Comparison of ENCODE assay signal across 9 cellular contexts in the genomic region with DNA sequence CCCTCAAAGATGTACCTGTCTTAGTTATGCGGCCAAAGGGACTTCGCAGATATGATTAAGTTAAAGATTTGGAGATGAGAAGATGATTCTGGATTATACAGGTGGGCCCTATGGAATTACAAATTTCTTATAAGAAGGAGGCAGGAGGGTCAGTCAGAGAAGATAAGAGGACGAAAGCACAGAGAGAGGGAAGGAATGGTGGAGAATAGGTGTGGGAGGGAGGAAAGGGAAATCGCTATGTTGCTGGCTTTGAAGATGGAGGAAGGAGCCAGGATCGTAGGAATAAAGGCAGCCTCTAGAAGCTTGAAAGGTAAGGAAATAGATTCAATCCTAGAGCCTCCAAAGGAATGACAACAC. TPM values are rescaled to one million over a fixed set of nuclear protein-coding genes. Genes with fewer than 3 reads are reported as not detected.
DNase-seq lines count a peak whose midpoint lies in the region; ATAC-seq and TF ChIP-seq lines count a peak whose summit lies in the region.
"Had no signal": no experiment of that assay in that cellular context is flagged by ENCODE, and none has a peak within 500 bp of the region (broad histone marks: within the 10 kb centered on the region; RNA-seq: fewer than 3 reads in every experiment).

No MANE protein-coding gene starts in this region.

- intact Hi-C loops in gastrocnemius medialis (cut with DNase I; ENCODE audit: low total_unique reads): loop anchor here (2.0 to 10.0 kb wide), 3 partner anchors 91 to 290 kb away; a partner anchor contains a TSS

- H3K27ac Mint-ChIP-seq in T-helper 2 cell treated with Interferon-gamma antibody and Interleukin-4, amounts not matched to agents 5 μg/mL and 100 μg/mL, for 36 hours: no peak overlapping the region
- no peak overlapping the region for H3K27ac Mint-ChIP-seq in activated CD4-positive, alpha-beta memory T cell treated with anti-CD3 and anti-CD28 coated beads, Interleukin-2, amount 10 ng/mL, durations not matched to agents 7 days and 5 days
- H3K27ac Mint-ChIP-seq in stimulated activated naive B cell treated with anti-CD40 and anti-IgM and Interleukin-4, amounts not matched to agents 10 μg/mL and 1 μg/mL and 100 μg/mL, for 72 hours: peak overlapping the region; percentile 100

- H3K9me3 ChIP-seq in iPS-18a (ENCODE audit: control insufficient read depth, low read depth, low read length) (no peaks in the 10 kb centered on the region), gastrocnemius medialis (no peaks in the 10 kb centered on the region)

- no peak for TF ChIP-seq POLR2A in gastrocnemius medialis (IDR thresholded peaks at IDR 0.05)

- H3K27ac ChIP-seq in iPS-18a (ENCODE audit: low read length) (no peak overlapping the region), gastrocnemius medialis (peak overlapping the region in 2 of 4 donors; percentile 94 to 99)

- H3K4me3 ChIP-seq in iPS-18a (ENCODE audit: low read length) (peak overlapping the region; percentile 95), gastrocnemius medialis (no peak overlapping the region)
- H3K4me3 ChIP-seq: lung had no signal

- peaks cover 29% of the 10 kb centered on the region for H3K36me3 Mint-ChIP-seq in T-helper 2 cell treated with Interferon-gamma antibody and Interleukin-4, amounts not matched to agents 5 μg/mL and 100 μg/mL, for 36 hours (ENCODE audit: low read depth)
- H3K36me3 Mint-ChIP-seq in activated CD4-positive, alpha-beta memory T cell treated with anti-CD3 and anti-CD28 coated beads, Interleukin-2, amount 10 ng/mL, durations not matched to agents 7 days and 5 days (ENCODE audit: low read depth): peaks cover 35% of the 10 kb centered on the region
- H3K36me3 Mint-ChIP-seq in stimulated activated naive B cell treated with anti-CD40 and anti-IgM and Interleukin-4, amounts not matched to agents 10 μg/mL and 1 μg/mL and 100 μg/mL, for 72 hours: peaks cover 22 to 32% of the 10 kb centered on the region in 2 donors

- no peak for DNase-seq in T-helper 2 cell treated with Interferon-gamma antibody and Interleukin-4, amounts not matched to agents 5 μg/mL and 100 μg/mL, for 36 hours (ENCODE audit: low spot score)
- no peak for DNase-seq in T-helper 2 cell
- DNase-seq in activated CD4-positive, alpha-beta memory T cell treated with anti-CD3 and anti-CD28 coated beads, Interleukin-2, amount 10 ng/mL, durations not matched to agents 7 days and 5 days: no peak
- DNase-seq in stimulated activated naive B cell treated with anti-CD40 and anti-IgM and Interleukin-4, amounts not matched to agents 10 μg/mL and 1 μg/mL and 100 μg/mL, for 72 hours: no peak
- no peak for DNase-seq in gastrocnemius medialis
- DNase-seq in NCI-H526 treated with DMSO at 0.1 percent for 48 hours (lab: John Stamatoyannopoulos, UW): no peak

- ATAC-seq in stimulated activated naive B cell treated with anti-CD40 and anti-IgM and Interleukin-4, amounts not matched to agents 10 μg/mL and 1 μg/mL and 100 μg/mL, for 72 hours (replicated peaks): no peak
- ATAC-seq in GM19395 (IDR thresholded peaks at IDR 0.05; ENCODE audit: unreplicated experiment) (no peak), gastrocnemius medialis (no peak)

- H3K27me3 Mint-ChIP-seq in T-helper 2 cell treated with Interferon-gamma antibody and Interleukin-4, amounts not matched to agents 5 μg/mL and 100 μg/mL, for 36 hours (ENCODE audit: low read depth): peaks cover 3% of the 10 kb centered on the region
- H3K27me3 Mint-ChIP-seq in activated CD4-positive, alpha-beta memory T cell treated with anti-CD3 and anti-CD28 coated beads, Interleukin-2, amount 10 ng/mL, durations not matched to agents 7 days and 5 days: no peaks in the 10 kb centered on the region
- no peaks in the 10 kb centered on the region for H3K27me3 Mint-ChIP-seq in stimulated activated naive B cell treated with anti-CD40 and anti-IgM and Interleukin-4, amounts not matched to agents 10 μg/mL and 1 μg/mL and 100 μg/mL, for 72 hours

- H3K27me3 ChIP-seq in iPS-18a (ENCODE audit: control insufficient read depth, insufficient read depth, low read length) (no peaks in the 10 kb centered on the region), gastrocnemius medialis (no peaks in the 10 kb centered on the region)

- H3K4me3 Mint-ChIP-seq in T-helper 2 cell treated with Interferon-gamma antibody and Interleukin-4, amounts not matched to agents 5 μg/mL and 100 μg/mL, for 36 hours: peak overlapping the region; percentile 99
- peak overlapping the region; percentile 99 for H3K4me3 Mint-ChIP-seq in activated CD4-positive, alpha-beta memory T cell treated with anti-CD3 and anti-CD28 coated beads, Interleukin-2, amount 10 ng/mL, durations not matched to agents 7 days and 5 days
- peak overlapping the region; percentile 96 to 97 for H3K4me3 Mint-ChIP-seq in stimulated activated naive B cell treated with anti-CD40 and anti-IgM and Interleukin-4, amounts not matched to agents 10 μg/mL and 1 μg/mL and 100 μg/mL, for 72 hours

- in situ Hi-C loops in gastrocnemius medialis (cut with MboI; ENCODE audit: low sequenced_read_pairs in 4 of 4): loop anchor here in 2 of 4 donors (10.0 to 25.0 kb wide), 2 partner anchors 256 to 284 kb away; a partner anchor contains a TSS

- CTCF ChIA-PET in activated CD4-positive, alpha-beta memory T cell treated with anti-CD3 and anti-CD28 coated beads, Interleukin-2, amount 10 ng/mL, durations not matched to agents 7 days and 5 days (lab: Charles Lee): interaction anchor here (1.4 to 2.0 kb wide), 3 partner anchors 10 to 280 kb away, joined by 5 to 6 read pairs (median 6); no protein-coding TSS in a partner anchor

- no peak for TF ChIP-seq CTCF in gastrocnemius medialis (IDR thresholded peaks at IDR 0.05 in 4 of 5, conservative IDR thresholded peaks at IDR 0.05 in 1 of 5)

- H3K9me3 Mint-ChIP-seq in T-helper 2 cell treated with Interferon-gamma antibody and Interleukin-4, amounts not matched to agents 5 μg/mL and 100 μg/mL, for 36 hours: no peaks in the 10 kb centered on the region
- no peaks in the 10 kb centered on the region for H3K9me3 Mint-ChIP-seq in activated CD4-positive, alpha-beta memory T cell treated with anti-CD3 and anti-CD28 coated beads, Interleukin-2, amount 10 ng/mL, durations not matched to agents 7 days and 5 days
- no peaks in the 10 kb centered on the region for H3K9me3 Mint-ChIP-seq in stimulated activated naive B cell treated with anti-CD40 and anti-IgM and Interleukin-4, amounts not matched to agents 10 μg/mL and 1 μg/mL and 100 μg/mL, for 72 hours

- POLR2A ChIA-PET in activated CD4-positive, alpha-beta memory T cell treated with anti-CD3 and anti-CD28 coated beads, Interleukin-2, amount 10 ng/mL, durations not matched to agents 7 days and 5 days (lab: Charles Lee): interaction anchor here (2.1 to 5.3 kb wide), 4 partner anchors 28 to 290 kb away, joined by 7 to 98 read pairs (median 32); a partner anchor contains a TSS

- peak overlapping the region; percentile 97 for H3K9ac ChIP-seq in iPS-18a (ENCODE audit: low read length)

- H3K4me1 ChIP-seq in iPS-18a (ENCODE audit: control insufficient read depth, low read depth, low read length): peaks cover 23% of the 10 kb centered on the region
- peaks cover 41 to 45% of the 10 kb centered on the region in 2 donors for H3K4me1 ChIP-seq in gastrocnemius medialis

- H3K4me1 Mint-ChIP-seq in T-helper 2 cell treated with Interferon-gamma antibody and Interleukin-4, amounts not matched to agents 5 μg/mL and 100 μg/mL, for 36 hours (ENCODE audit: low read depth): peaks cover 35% of the 10 kb centered on the region
- H3K4me1 Mint-ChIP-seq in activated CD4-positive, alpha-beta memory T cell treated with anti-CD3 and anti-CD28 coated beads, Interleukin-2, amount 10 ng/mL, durations not matched to agents 7 days and 5 days: peaks cover 41% of the 10 kb centered on the region
- peaks cover 25 to 48% of the 10 kb centered on the region in 2 donors for H3K4me1 Mint-ChIP-seq in stimulated activated naive B cell treated with anti-CD40 and anti-IgM and Interleukin-4, amounts not matched to agents 10 μg/mL and 1 μg/mL and 100 μg/mL, for 72 hours

- H3K36me3 ChIP-seq in iPS-18a (ENCODE audit: control insufficient read depth, low read depth, low read length): no peaks in the 10 kb centered on the region
- H3K36me3 ChIP-seq in gastrocnemius medialis: peaks cover 0 to 4% of the 10 kb centered on the region in 2 donors

RNA-seq across cellular contexts. Expression of a gene that starts 1.2 kb away (rescaled TPM):
- total RNA-seq in activated CD4-positive, alpha-beta memory T cell treated with anti-CD3 and anti-CD28 coated beads, Interleukin-2, amount 10 ng/mL, durations not matched to agents 7 days and 5 days: 10 to 100 TPM; 47.6 to 48.4 TPM
- total RNA-seq in gastrocnemius medialis: 100 to 1,000 TPM in 1 of 4 donors, 10 to 100 TPM in 3; 74.2 to 160 (median 81.2) TPM

RNA-seq across cellular contexts. Expression of a gene that starts 27.1 kb away (rescaled TPM):
- total RNA-seq in activated CD4-positive, alpha-beta memory T cell treated with anti-CD3 and anti-CD28 coated beads, Interleukin-2, amount 10 ng/mL, durations not matched to agents 7 days and 5 days: 10 to 100 TPM; 16.9 TPM
- total RNA-seq in gastrocnemius medialis: 1 to 10 TPM; 2.8 to 4.8 (median 3.8) TPM
